8 cellular contexts compared by ENCODE assay signal in genomic region chr14:67420102-67420739, GRCh38. TPM values are rescaled to one million over a fixed set of nuclear protein-coding genes. Genes with fewer than 3 reads are reported as not detected.
DNase-seq lines count a peak whose midpoint lies in the region; ATAC-seq and TF ChIP-seq lines count a peak whose summit lies in the region.

No MANE protein-coding gene starts in this region.

- CTCF ChIA-PET in CD8-positive, alpha-beta memory T cell (lab: Charles Lee), result interaction anchor here (0.5 to 15.2 kb wide), 3 partner anchors 148 to 751 kb away, joined by 3 to 263 read pairs (median 3); no protein-coding TSS in a partner anchor

- no peak overlapping the region for H3K4me3 Mint-ChIP-seq in CD8-positive, alpha-beta memory T cell

- H3K9me3 Mint-ChIP-seq in CD8-positive, alpha-beta memory T cell, result no peaks in the 10 kb centered on the region

- POLR2A ChIA-PET in CD8-positive, alpha-beta memory T cell (lab: Charles Lee), result no interaction called here

- H3K36me3 ChIP-seq in CD8-positive, alpha-beta memory T cell (ENCODE audit: insufficient read depth, low read length), result no peaks in the 10 kb centered on the region
- no peaks in the 10 kb centered on the region for H3K36me3 ChIP-seq in esophagus squamous epithelium

- peaks cover 0 to 17% of the 10 kb centered on the region in 2 donors for H3K27me3 Mint-ChIP-seq in CD8-positive, alpha-beta memory T cell

- no peaks in the 10 kb centered on the region for H3K27me3 ChIP-seq in CD8-positive, alpha-beta memory T cell (ENCODE audit: insufficient read depth, low read length, poor library complexity, severe bottlenecking)
- H3K27me3 ChIP-seq in esophagus squamous epithelium, result peaks cover 0 to 9% (median 0%) of the 10 kb centered on the region in 4 donors

- no peak for TF ChIP-seq POLR2A in esophagus squamous epithelium (IDR thresholded peaks at IDR 0.05)

- no peaks in the 10 kb centered on the region for H3K4me1 Mint-ChIP-seq in CD8-positive, alpha-beta memory T cell

- H3K27ac Mint-ChIP-seq in CD8-positive, alpha-beta memory T cell, result no peak overlapping the region

- no peak overlapping the region for H3K4me3 ChIP-seq in CD8-positive, alpha-beta memory T cell (ENCODE audit: low read length)
- no peak overlapping the region for H3K4me3 ChIP-seq in esophagus squamous epithelium

- peak in 3 of 6 experiments; percentile 6 to 44 (median 28) for TF ChIP-seq CTCF in esophagus squamous epithelium (IDR thresholded peaks at IDR 0.05)

- H3K9me3 ChIP-seq in CD8-positive, alpha-beta memory T cell (ENCODE audit: low read length), result no peaks in the 10 kb centered on the region
- no peaks in the 10 kb centered on the region for H3K9me3 ChIP-seq in esophagus squamous epithelium

- DNase-seq in CD8-positive, alpha-beta memory T cell, result peak in 4 of 5 donors; percentile 6 to 52 (median 10)
- DNase-seq in HUDEP-2 (lab: John Stamatoyannopoulos, UW; ENCODE audit: unreplicated experiment in 76 of 76) (peak in 44 of 76 experiments; percentile 2 to 67 (median 36)), left lobe of liver (ENCODE audit: low spot score) (no peak), esophagus squamous epithelium (lab: John Stamatoyannopoulos, UW) (no peak), substantia nigra (lab: John Stamatoyannopoulos, UW) (no peak), NCI-H2029 (lab: John Stamatoyannopoulos, UW) (no peak)
- peak; percentile 51 to 57 for DNase-seq in activated CD4-positive, alpha-beta T cell treated with anti-CD3 and anti-CD28 coated beads, Interleukin-2, amount 50 U/mL, for 48 hours

- no peaks in the 10 kb centered on the region for H3K36me3 Mint-ChIP-seq in CD8-positive, alpha-beta memory T cell

- ATAC-seq in left lobe of liver, result peak; percentile 29
- ATAC-seq in GM19023 (IDR thresholded peaks at IDR 0.05; ENCODE audit: unreplicated experiment), result no peak

- no peaks in the 10 kb centered on the region for H3K4me1 ChIP-seq in CD8-positive, alpha-beta memory T cell (ENCODE audit: insufficient read depth, low read length)
- peaks cover 0 to 7% (median 7%) of the 10 kb centered on the region in 3 donors for H3K4me1 ChIP-seq in esophagus squamous epithelium

- WGBS in esophagus squamous epithelium, 2 donors, result 87% methylated on average over 9 of the region's 12 CpGs

- H3K27ac ChIP-seq in CD8-positive, alpha-beta memory T cell (ENCODE audit: low read depth, low read length), result no peak overlapping the region
- no peak overlapping the region for H3K27ac ChIP-seq in esophagus squamous epithelium
- no peak overlapping the region for H3K27ac ChIP-seq in substantia nigra (ENCODE audit: low read depth, low read length, poor library complexity, severe bottlenecking)

- intact Hi-C loops in esophagus squamous epithelium (cut with DNase I), result loop anchor here (10.0 kb wide), 1 partner anchor 145 kb away; no protein-coding TSS in a partner anchor

RNA-seq across cellular contexts. Expression of gene PLEK2, which starts 8.3 kb away (rescaled TPM):
- total RNA-seq in CD8-positive, alpha-beta memory T cell, result 1 to 10 TPM in 1 of 2 experiments, under 1 TPM in 1; 0.81 to 1.2 TPM
- polyA plus RNA-seq in CD8-positive, alpha-beta memory T cell, result 0.58 TPM
- 10.7 TPM for total RNA-seq in left lobe of liver
- 10 to 100 TPM in 2 of 4 donors, 1 to 10 TPM in 2; 7.6 to 19.9 (median 13.1) TPM for total RNA-seq in esophagus squamous epithelium

Comparison
In these comparisons a context has a peak if more than half of its experiments do, and no peak if none do; other contexts are left out.
1. DNase-seq: peak in CD8-positive, alpha-beta memory T cell (4 of 5), HUDEP-2 (44 of 76) and activated CD4-positive, alpha-beta T cell treated with anti-CD3 and anti-CD28 coated beads, Interleukin-2, amount 50 U/mL, for 48 hours (2 of 2); none in left lobe of liver (single experiment), esophagus squamous epithelium (single experiment), substantia nigra (0 of 49) and NCI-H2029 (single experiment).